Comparison of ENCODE assay signal across 8 cellular contexts in genomic region chr2:231056453-231057416, GRCh38. TPM values are rescaled to one million over a fixed set of nuclear protein-coding genes. Genes with fewer than 3 reads are reported as not detected.
DNase-seq lines count a peak whose midpoint lies in the region; ATAC-seq and TF ChIP-seq lines count a peak whose summit lies in the region.

Gene PSMD1 (plus strand): TSS chr2:231056867. CDS start chr2:231057026, 159 bp downstream.

- peak; percentile 89 for TF ChIP-seq CTCF in coronary artery (IDR thresholded peaks at IDR 0.05)

- intact Hi-C loops in activated CD4-positive, alpha-beta T cell treated with anti-CD3 and anti-CD28 coated beads, Interleukin-2, amount 10 ng/mL, durations not matched to agents 24 days and 14 days (cut with micrococcal nuclease) = loop anchor here (5.0 to 10.0 kb wide), 2 partner anchors 406 to 728 kb away; partner anchors contain the start of genes COPS7B, NCL and PDE6D
- intact Hi-C loops in left colon (cut with DNase I, micrococcal nuclease) = no loop called here

- H3K4me1 Mint-ChIP-seq in activated CD4-positive, alpha-beta T cell treated with anti-CD3 and anti-CD28 coated beads, Interleukin-2, amount 10 ng/mL, durations not matched to agents 24 days and 14 days = peaks cover 56% of the 10 kb centered on the region

- peak; percentile 74 for ATAC-seq in HG03460 (IDR thresholded peaks at IDR 0.05; ENCODE audit: unreplicated experiment)
- ATAC-seq in left colon = peak; percentile 74

- H3K27ac Mint-ChIP-seq in activated CD4-positive, alpha-beta T cell treated with anti-CD3 and anti-CD28 coated beads, Interleukin-2, amount 10 ng/mL, durations not matched to agents 24 days and 14 days = peak within 1 kb of the TSS; percentile 100

- peak within 1 kb of the TSS; percentile 72 for H3K4me3 ChIP-seq in coronary artery

- no peaks in the 10 kb centered on the region for H3K9me3 Mint-ChIP-seq in activated CD4-positive, alpha-beta T cell treated with anti-CD3 and anti-CD28 coated beads, Interleukin-2, amount 10 ng/mL, durations not matched to agents 24 days and 14 days

- H3K36me3 Mint-ChIP-seq in activated CD4-positive, alpha-beta T cell treated with anti-CD3 and anti-CD28 coated beads, Interleukin-2, amount 10 ng/mL, durations not matched to agents 24 days and 14 days (ENCODE audit: low read depth) = peaks cover 15% of the 10 kb centered on the region

- H3K4me3 Mint-ChIP-seq in activated CD4-positive, alpha-beta T cell treated with anti-CD3 and anti-CD28 coated beads, Interleukin-2, amount 10 ng/mL, durations not matched to agents 24 days and 14 days = peak within 1 kb of the TSS; percentile 95

- DNase-seq in C1 segment of cervical spinal cord (lab: John Stamatoyannopoulos, UW) (peak; percentile 86 to 98 (median 94)), GM19240 (ENCODE audit: insufficient read length, low spot score) (peak; percentile 73), NCI-H526 treated with DMSO at 0.1 percent for 48 hours (lab: John Stamatoyannopoulos, UW) (peak; percentile 78), coronary artery (ENCODE audit: low spot score) (peak; percentile 94), left colon (peak; percentile 90 to 94)
- peak; percentile 98 for DNase-seq in activated CD4-positive, alpha-beta T cell treated with anti-CD3 and anti-CD28 coated beads, Interleukin-2, amount 10 ng/mL, durations not matched to agents 24 days and 14 days
- peak; percentile 94 for DNase-seq in stimulated activated CD4-positive, alpha-beta T cell treated with anti-CD3 and anti-CD28 coated beads, Interleukin-1b, Interleukin-23, amount 100 ng/mL, for 48 hours

- peak within 1 kb of the TSS; percentile 89 to 91 for H3K27ac ChIP-seq in coronary artery

- H3K27me3 Mint-ChIP-seq in activated CD4-positive, alpha-beta T cell treated with anti-CD3 and anti-CD28 coated beads, Interleukin-2, amount 10 ng/mL, durations not matched to agents 24 days and 14 days = peaks cover 10% of the 10 kb centered on the region

RNA-seq across cellular contexts. Expression of gene PSMD1, which starts in this region (rescaled TPM):
- total RNA-seq in activated CD4-positive, alpha-beta T cell treated with anti-CD3 and anti-CD28 coated beads, Interleukin-2, amount 10 ng/mL, durations not matched to agents 24 days and 14 days = 200 and 203 TPM in 2 replicates
- total RNA-seq in left colon = 10 to 100 TPM; 81.3 to 91.0 TPM

Comparison
In these comparisons a context has a peak if more than half of its experiments do, and no peak if none do; other contexts are left out.
1. Peak in every context shown above with its lines: DNase-seq, ATAC-seq, H3K4me3 ChIP-seq and H3K27ac ChIP-seq.